20 cellular contexts compared by ENCODE assay signal in the genomic region with DNA sequence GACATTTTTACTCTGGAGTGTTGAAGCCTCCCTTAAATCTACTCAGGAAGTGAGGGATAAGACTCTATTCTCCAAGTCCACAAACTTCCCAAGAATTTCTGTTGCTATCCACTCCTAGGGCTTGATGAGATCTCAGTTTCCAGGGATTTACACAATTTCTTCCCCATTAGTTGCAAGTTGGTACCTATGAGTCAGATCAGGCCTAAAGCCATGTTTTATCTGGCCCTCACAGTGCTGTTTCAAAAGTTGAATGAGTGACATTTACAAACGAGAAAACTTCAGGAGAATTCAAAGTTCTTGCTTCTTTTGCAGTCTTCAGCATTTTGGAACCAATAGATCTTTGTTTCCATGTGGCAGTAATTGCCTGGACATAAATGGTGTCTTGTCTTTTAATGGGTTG.
"Had no signal": no experiment of that assay in that cellular context is flagged by ENCODE, and none has a peak within 500 bp of the region (broad histone marks: within the 10 kb centered on the region; RNA-seq: fewer than 3 reads in every experiment).

No MANE protein-coding gene starts in this region.

- H3K9me3 ChIP-seq: esophagus squamous epithelium, transverse colon, vagina had no signal

- H3K4me3 ChIP-seq: esophagus squamous epithelium, transverse colon, vagina had no signal

- H3K27ac ChIP-seq: esophagus squamous epithelium, transverse colon, vagina had no signal

- ATAC-seq: activated CD8-positive, alpha-beta memory T cell treated with anti-CD3 and anti-CD28 coated beads, Interleukin-2, amount 10 ng/mL, durations not matched to agents 7 days and 5 days; left lobe of liver; T-cell had no signal

- H3K4me1 ChIP-seq: esophagus squamous epithelium, transverse colon, vagina had no signal

- H3K36me3 ChIP-seq: esophagus squamous epithelium, transverse colon, vagina had no signal

- H3K27me3 ChIP-seq: esophagus squamous epithelium, transverse colon, vagina had no signal

- DNase-seq: activated B cell treated with CpG ODN at 0.5 μM for 24 hours; activated CD4-positive, alpha-beta memory T cell treated with anti-CD3 and anti-CD28 coated beads, Interleukin-2, amount 10 ng/mL, durations not matched to agents 7 days and 5 days; activated CD4-positive, alpha-beta T cell treated with anti-CD3 and anti-CD28 coated beads for 48 hours; activated CD8-positive, alpha-beta memory T cell treated with anti-CD3 and anti-CD28 coated beads, Interleukin-2, amount 10 ng/mL, durations not matched to agents 7 days and 5 days; activated naive CD4-positive, alpha-beta T cell; aorta; dermis blood vessel endothelial cell; effector memory CD4-positive, alpha-beta T cell; esophagus squamous epithelium; hypothalamus; kidney; occipital lobe; stimulated activated CD4-positive, alpha-beta T cell treated with anti-CD3 and anti-CD28 coated beads, Interleukin-12 subunit alpha, Interleukin-12 subunit beta, amount 100 ng/mL, for 4 hours; stimulated activated CD4-positive, alpha-beta T cell treated with anti-CD3 and anti-CD28 coated beads, Interleukin-1b, Interleukin-23, amount 100 ng/mL, for 48 hours; stimulated activated naive CD4-positive, alpha-beta T cell treated with Interleukin-2 at 50 U/mL for 16 hours; substantia nigra; T-cell; transverse colon had no signal
